8 cellular contexts compared by ENCODE assay signal in the genomic region with DNA sequence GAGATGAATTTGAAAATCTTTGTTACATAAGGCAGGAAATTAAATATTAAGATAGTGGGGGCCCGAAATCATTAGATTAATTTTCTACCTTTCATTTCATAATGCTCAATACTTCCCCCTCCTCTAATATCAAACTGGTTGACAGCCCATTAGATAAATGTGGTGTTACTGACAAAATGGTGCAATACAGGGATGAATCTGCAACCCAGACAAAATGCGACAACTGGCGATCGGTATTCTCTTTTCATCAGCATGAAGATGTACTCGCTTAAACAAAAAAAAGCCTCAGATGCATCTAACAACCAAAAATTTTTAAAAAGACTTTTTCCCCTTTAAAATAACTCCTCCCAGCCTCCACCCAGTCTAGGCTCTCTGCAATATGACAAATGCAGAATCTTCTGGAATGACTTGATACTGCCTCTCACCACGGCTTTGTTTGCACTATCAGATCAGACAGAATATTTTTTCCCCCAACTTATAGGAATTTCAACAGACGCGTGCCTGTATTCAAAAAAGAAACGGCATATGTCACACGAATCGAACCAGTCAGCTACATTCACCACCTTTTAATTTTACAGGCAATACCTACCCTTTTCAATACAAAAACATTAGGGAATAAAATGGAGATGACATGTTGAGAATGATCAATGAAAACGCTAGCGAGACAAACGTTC. TPM values are rescaled to one million over a fixed set of nuclear protein-coding genes. Genes with fewer than 3 reads are reported as not detected.
DNase-seq lines count a peak whose midpoint lies in the region; ATAC-seq and TF ChIP-seq lines count a peak whose summit lies in the region.

No MANE protein-coding gene starts in this region.

- H3K27me3 Mint-ChIP-seq in activated CD4-positive, alpha-beta T cell treated with anti-CD3 and anti-CD28 coated beads, Interleukin-2, amount 10 ng/mL, durations not matched to agents 24 days and 14 days = no peaks in the 10 kb centered on the region
- H3K27me3 Mint-ChIP-seq in activated B cell treated with CpG ODN at 0.5 μM for 24 hours = no peaks in the 10 kb centered on the region
- no peaks in the 10 kb centered on the region for H3K27me3 Mint-ChIP-seq in stimulated activated naive CD8-positive, alpha-beta T cell treated with anti-CD3 and anti-CD28 coated beads, Interleukin-15, amount 100 ng/mL, for 72 hours

- POLR2A ChIA-PET in activated B cell treated with CpG ODN at 0.5 μM for 24 hours (lab: Charles Lee) = interaction anchor here (0.6 to 3.8 kb wide), 11 partner anchors 17 to 645 kb away, joined by 3 to 37 read pairs (median 4); no protein-coding TSS in a partner anchor

- H3K4me1 Mint-ChIP-seq in activated CD4-positive, alpha-beta T cell treated with anti-CD3 and anti-CD28 coated beads, Interleukin-2, amount 10 ng/mL, durations not matched to agents 24 days and 14 days = peaks cover 35% of the 10 kb centered on the region
- H3K4me1 Mint-ChIP-seq in activated B cell treated with CpG ODN at 0.5 μM for 24 hours = peaks cover 38% of the 10 kb centered on the region
- peaks cover 46% of the 10 kb centered on the region for H3K4me1 Mint-ChIP-seq in stimulated activated naive CD8-positive, alpha-beta T cell treated with anti-CD3 and anti-CD28 coated beads, Interleukin-15, amount 100 ng/mL, for 72 hours

- CTCF ChIA-PET in activated B cell treated with CpG ODN at 0.5 μM for 24 hours (lab: Charles Lee) = interaction anchor here (0.7 kb wide), 1 partner anchor 16 kb away, joined by 4 read pairs; no protein-coding TSS in a partner anchor

- TF ChIP-seq CTCF in activated B cell treated with CpG ODN at 0.5 μM for 24 hours (IDR thresholded peaks at IDR 0.05) = no peak

- peaks cover 32% of the 10 kb centered on the region for H3K36me3 Mint-ChIP-seq in activated CD4-positive, alpha-beta T cell treated with anti-CD3 and anti-CD28 coated beads, Interleukin-2, amount 10 ng/mL, durations not matched to agents 24 days and 14 days (ENCODE audit: low read depth)
- peaks cover 33% of the 10 kb centered on the region for H3K36me3 Mint-ChIP-seq in activated B cell treated with CpG ODN at 0.5 μM for 24 hours (ENCODE audit: low read depth)

- H3K9me3 Mint-ChIP-seq in activated CD4-positive, alpha-beta T cell treated with anti-CD3 and anti-CD28 coated beads, Interleukin-2, amount 10 ng/mL, durations not matched to agents 24 days and 14 days = peaks cover 4% of the 10 kb centered on the region
- H3K9me3 Mint-ChIP-seq in activated B cell treated with CpG ODN at 0.5 μM for 24 hours = no peaks in the 10 kb centered on the region
- H3K9me3 Mint-ChIP-seq in stimulated activated naive CD8-positive, alpha-beta T cell treated with anti-CD3 and anti-CD28 coated beads, Interleukin-15, amount 100 ng/mL, for 72 hours = no peaks in the 10 kb centered on the region

- intact Hi-C loops in activated CD4-positive, alpha-beta T cell treated with anti-CD3 and anti-CD28 coated beads, Interleukin-2, amount 10 ng/mL, durations not matched to agents 24 days and 14 days (cut with micrococcal nuclease) = loop anchor here (2.0 to 10.0 kb wide), 4 partner anchors 31 to 765 kb away; a partner anchor contains a TSS
- intact Hi-C loops in activated B cell treated with CpG ODN at 0.5 μM for 24 hours (cut with micrococcal nuclease) = loop anchor here (2.0 to 10.0 kb wide), 3 partner anchors 311 to 443 kb away; a partner anchor contains a TSS

- peak overlapping the region; percentile 97 for H3K27ac Mint-ChIP-seq in activated CD4-positive, alpha-beta T cell treated with anti-CD3 and anti-CD28 coated beads, Interleukin-2, amount 10 ng/mL, durations not matched to agents 24 days and 14 days
- peak overlapping the region; percentile 95 for H3K27ac Mint-ChIP-seq in activated B cell treated with CpG ODN at 0.5 μM for 24 hours
- peak overlapping the region; percentile 96 to 99 for H3K27ac Mint-ChIP-seq in stimulated activated naive CD8-positive, alpha-beta T cell treated with anti-CD3 and anti-CD28 coated beads, Interleukin-15, amount 100 ng/mL, for 72 hours

- ATAC-seq in activated B cell treated with CpG ODN at 0.5 μM for 24 hours (ENCODE audit: low read depth) = no peak
- no peak for ATAC-seq in stimulated activated naive CD8-positive, alpha-beta T cell treated with anti-CD3 and anti-CD28 coated beads, Interleukin-15, amount 100 ng/mL, for 72 hours
- no peak for ATAC-seq in HG02642 (IDR thresholded peaks at IDR 0.05; ENCODE audit: poor library complexity, unreplicated experiment)

- no peak for DNase-seq in activated CD4-positive, alpha-beta T cell treated with anti-CD3 and anti-CD28 coated beads, Interleukin-2, amount 10 ng/mL, durations not matched to agents 24 days and 14 days
- DNase-seq in activated CD4-positive, alpha-beta T cell treated with anti-CD3 and anti-CD28 coated beads for 1 hour = no peak
- DNase-seq in activated B cell treated with CpG ODN at 0.5 μM for 24 hours (no peak), NCI-H1417 treated with DMSO at 0.1 percent for 48 hours (lab: John Stamatoyannopoulos, UW) (no peak)
- no peak for DNase-seq in stimulated activated naive CD8-positive, alpha-beta T cell treated with anti-CD3 and anti-CD28 coated beads, Interleukin-15, amount 100 ng/mL, for 72 hours
- DNase-seq in stimulated activated CD4-positive, alpha-beta T cell treated with anti-CD3 and anti-CD28 coated beads, Interleukin-4, amount 100 ng/mL, for 1 hour = no peak

- H3K4me3 Mint-ChIP-seq in activated CD4-positive, alpha-beta T cell treated with anti-CD3 and anti-CD28 coated beads, Interleukin-2, amount 10 ng/mL, durations not matched to agents 24 days and 14 days = peak overlapping the region; percentile 98
- H3K4me3 Mint-ChIP-seq in activated B cell treated with CpG ODN at 0.5 μM for 24 hours = peak overlapping the region; percentile 95
- H3K4me3 Mint-ChIP-seq in stimulated activated naive CD8-positive, alpha-beta T cell treated with anti-CD3 and anti-CD28 coated beads, Interleukin-15, amount 100 ng/mL, for 72 hours = peak overlapping the region; percentile 93 to 98

- peak overlapping the region; percentile 91 for H3K4me3 ChIP-seq in iPS-11a (ENCODE audit: low read depth, low read length)

RNA-seq across cellular contexts. Expression of a gene that starts 1.3 kb away (rescaled TPM):
- total RNA-seq in activated CD4-positive, alpha-beta T cell treated with anti-CD3 and anti-CD28 coated beads, Interleukin-2, amount 10 ng/mL, durations not matched to agents 24 days and 14 days = 183 and 185 TPM in 2 replicates
- total RNA-seq in activated B cell treated with CpG ODN at 0.5 μM for 24 hours = 70.5 and 71.1 TPM in 2 replicates

RNA-seq across cellular contexts. Expression of a gene that starts 52.0 kb away (rescaled TPM):
- 0.77 and 0.80 TPM in 2 replicates for total RNA-seq in activated CD4-positive, alpha-beta T cell treated with anti-CD3 and anti-CD28 coated beads, Interleukin-2, amount 10 ng/mL, durations not matched to agents 24 days and 14 days
- total RNA-seq in activated B cell treated with CpG ODN at 0.5 μM for 24 hours = 0.55 TPM in 1 of 2 replicates, not detected in the other

RNA-seq across cellular contexts. Expression of a gene that starts 55.0 kb away (rescaled TPM):
- 112 and 117 TPM in 2 replicates for total RNA-seq in activated CD4-positive, alpha-beta T cell treated with anti-CD3 and anti-CD28 coated beads, Interleukin-2, amount 10 ng/mL, durations not matched to agents 24 days and 14 days
- 63.4 and 65.6 TPM in 2 replicates for total RNA-seq in activated B cell treated with CpG ODN at 0.5 μM for 24 hours
